Comparison of ENCODE assay signal across 8 cellular contexts in the genomic region with DNA sequence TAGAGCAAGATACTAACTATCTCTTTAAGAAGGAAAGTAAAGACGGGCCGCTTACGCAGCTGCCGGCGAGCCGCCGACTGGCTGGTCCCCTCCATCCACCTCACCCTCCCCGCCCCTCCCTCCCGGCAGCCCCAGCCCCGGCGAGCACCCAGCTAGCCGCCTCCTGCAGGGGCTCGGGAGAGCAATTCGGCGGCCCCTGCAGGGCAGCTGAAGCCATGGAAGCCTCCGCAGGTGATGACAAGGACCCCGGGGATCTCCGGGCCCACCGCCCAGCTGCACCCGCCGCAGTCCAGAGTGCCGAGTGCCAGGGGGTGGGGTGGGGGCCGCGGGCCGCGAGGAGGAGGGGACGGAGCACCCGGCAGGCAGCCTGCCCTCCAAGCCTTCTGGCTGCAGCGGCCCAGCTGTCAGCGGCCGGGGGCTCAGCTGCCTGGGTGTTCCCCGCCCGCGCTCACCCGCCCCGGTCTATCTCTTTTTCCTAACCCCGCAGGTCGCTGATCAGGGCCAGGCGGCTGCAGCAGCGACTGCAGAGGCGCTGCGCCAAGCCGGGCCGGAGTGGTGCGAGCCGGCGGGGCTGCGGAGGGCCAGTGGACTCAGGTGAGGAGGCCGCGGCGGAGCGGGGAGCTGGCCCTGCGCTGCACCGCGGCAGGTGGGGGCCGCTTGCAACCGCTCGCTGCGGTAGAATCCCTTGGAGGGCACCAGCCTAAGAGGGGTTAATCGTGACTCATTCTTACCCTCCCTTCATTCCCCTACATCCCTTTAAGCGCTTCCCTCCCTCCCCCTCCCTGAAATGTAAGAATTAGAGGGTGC. TPM values are rescaled to one million over a fixed set of nuclear protein-coding genes. Genes with fewer than 3 reads are reported as not detected.
DNase-seq lines count a peak whose midpoint lies in the region; ATAC-seq, FAIRE-seq and TF ChIP-seq lines count a peak whose summit lies in the region.

TSS of gene SNPH (plus strand) at position 128 of the 807 bp plus-strand sequence. CDS start 29,946 bp downstream, outside the sequence.

- peak; percentile 5 for FAIRE-seq in islet of Langerhans (lab: Jason Lieb, UNC)

- no peaks in the 10 kb centered on the region for H3K36me3 ChIP-seq in spleen

- H3K27ac ChIP-seq in spleen = peak within 1 kb of the TSS in 4 of 8 donors; percentile 28 to 70 (median 59)

- peaks cover 0 to 27% (median 18%) of the 10 kb centered on the region in 6 donors for H3K4me1 ChIP-seq in spleen

- H3K9me3 ChIP-seq in spleen = peaks cover 0 to 8% (median 0%) of the 10 kb centered on the region in 8 donors

- DNase-seq in AG09309 (ENCODE audit: low read depth) = no peak
- DNase-seq in GM20000 (ENCODE audit: low spot score) = peak; percentile 80
- peak; percentile 36 for DNase-seq in NCI-H1436 (lab: John Stamatoyannopoulos, UW)
- DNase-seq in activated CD4-positive, CD25-positive, alpha-beta regulatory T cell treated with anti-CD3 and anti-CD28 coated beads, Interleukin-2, amount 50 U/mL, for 72 hours = peak; percentile 66
- peak; percentile 71 for DNase-seq in central memory CD4-positive, alpha-beta T cell
- DNase-seq in spleen = peak; percentile 92

- no peak for TF ChIP-seq POLR2A in spleen (IDR thresholded peaks at IDR 0.05)

- no peak for ATAC-seq in HG03039 (IDR thresholded peaks at IDR 0.05; ENCODE audit: unreplicated experiment)

- 0 to 1% (median 0%) methylated on average over 13 to 61 of the region's 61 CpGs for WGBS in spleen, 5 donors

- intact Hi-C loops in spleen (cut with DNase I; ENCODE audit: low total_unique reads) = no loop called here

- TF ChIP-seq CTCF in AG09309 (IDR thresholded peaks at IDR 0.05; ENCODE audit: control insufficient read depth, insufficient read depth, low read depth, low read length, missing control alignments) (no peak), GM20000 (IDR thresholded peaks at IDR 0.05; ENCODE audit: extremely low read depth, missing control alignments) (no peak), spleen (IDR thresholded peaks at IDR 0.05 in 8 of 11, conservative IDR thresholded peaks at IDR 0.05 in 3 of 11) (no peak)

- H3K4me3 ChIP-seq in AG09309 (ENCODE audit: control insufficient read depth, low read depth, low read length) (peak within 1 kb of the TSS; percentile 75), spleen (peak within 1 kb of the TSS; percentile 61 to 93 (median 72))

- H3K27me3 ChIP-seq in spleen (replicated peaks in 1 of 7) = peaks cover 0 to 24% (median 0%) of the 10 kb centered on the region in 7 donors

RNA-seq across cellular contexts. Expression of gene SNPH, which starts in this region (rescaled TPM):
- total RNA-seq in spleen = 1 to 10 TPM; 2.0 to 3.5 (median 2.3) TPM
- polyA plus RNA-seq in spleen = 1 to 10 TPM in 1 of 3 donors, under 1 TPM in 2; 0.58 to 1.8 (median 0.80) TPM
